In the genomic region with DNA sequence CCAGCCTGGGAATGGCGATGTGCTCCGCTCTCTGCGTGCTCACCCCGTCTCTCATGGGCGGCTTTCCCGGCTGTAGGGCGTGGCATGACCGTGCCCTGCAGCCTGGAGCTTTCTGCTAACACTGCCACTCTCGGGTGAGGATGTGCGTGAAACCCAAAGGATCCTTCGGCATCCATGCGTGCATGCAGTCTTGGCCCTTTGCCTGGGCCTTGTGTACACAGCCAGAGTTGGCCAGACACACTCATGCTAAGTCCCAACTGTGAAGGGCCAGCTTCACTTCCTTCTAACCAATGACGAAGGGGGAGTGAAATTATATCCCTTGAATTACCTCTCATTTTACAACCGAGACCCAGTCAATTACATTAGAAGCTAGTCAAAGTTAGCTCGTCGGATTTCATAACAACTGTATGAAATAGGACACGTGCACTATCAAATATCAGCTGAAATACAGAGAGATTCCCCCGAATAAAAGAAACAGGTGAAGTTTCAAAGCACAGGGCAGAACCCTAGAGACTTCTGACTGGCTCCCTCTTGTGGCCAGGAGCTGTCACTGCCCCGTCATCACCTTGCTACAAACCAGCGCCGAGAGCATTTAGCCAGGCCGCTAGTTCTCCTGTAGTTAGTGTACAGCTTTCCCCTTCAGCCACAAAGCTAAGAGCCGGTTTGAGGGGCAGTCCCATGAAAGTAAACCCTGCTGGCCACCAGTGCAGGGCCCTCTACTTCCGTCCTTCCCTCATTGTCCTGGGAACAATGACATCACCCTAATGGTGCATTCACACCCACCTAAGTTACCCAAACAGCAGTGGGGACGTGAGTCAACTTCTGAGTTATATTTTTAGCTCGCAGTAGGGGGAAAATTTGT, we compare ENCODE assay signal across 8 cellular contexts.
DNase-seq lines count a peak whose midpoint lies in the region; ATAC-seq lines count a peak whose summit lies in the region.

No MANE protein-coding gene starts in this region.

- DNase-seq in SIG-M5 treated with dmso at 0.1 percent for 504 hours (lab: John Stamatoyannopoulos, UW; ENCODE audit: unreplicated experiment), result peak; percentile 53
- no peak for DNase-seq in SIG-M5 (lab: John Stamatoyannopoulos, UW)
- DNase-seq in NCI-H1694 (lab: John Stamatoyannopoulos, UW), result peak; percentile 70
- peak; percentile 34 for DNase-seq in T1000 (lab: John Stamatoyannopoulos, UW)
- DNase-seq in astrocyte of the hippocampus (ENCODE audit: low read depth, low spot score), result peak; percentile 87
- peak; percentile 54 for DNase-seq in iPS DF 19.7 (ENCODE audit: low read depth, low spot score)
- peak; percentile 65 to 81 (median 66) for DNase-seq in stimulated activated CD4-positive, alpha-beta T cell treated with anti-CD3 and anti-CD28 coated beads, Interleukin-12 subunit alpha, Interleukin-12 subunit beta, amount 100 ng/mL, for 48 hours (ENCODE audit: low read depth in 2 of 3, low spot score in 1 of 3)

- ATAC-seq in HG02885 (IDR thresholded peaks at IDR 0.05; ENCODE audit: poor library complexity, unreplicated experiment), result peak; percentile 88
